In genomic region chr11:46537851-46538295, GRCh38 we compare ENCODE assay signal across 1 cellular context.
A peak's percentile ranks its signal among the peaks of the same experiment; 100 is the strongest.
TF ChIP-seq lines count a peak whose summit lies in the region.

No MANE protein-coding gene starts in this region.

TF ChIP-seq in K562, 482 proteins besides CTCF, POLR2A, EP300 and RAD21 (continued from another document and continues in another):
- TF ChIP-seq MGA (IDR thresholded peaks at IDR 0.05), result no peak
- no peak for TF ChIP-seq SUPT5H (IDR thresholded peaks at IDR 0.05)
- TF ChIP-seq LEF1 (IDR thresholded peaks at IDR 0.05), result peak; percentile 24; the same call in 1 of the 2 replicates
- no peak for TF ChIP-seq HEY1 (CRISPR knock-in tag; IDR thresholded peaks at IDR 0.05; ENCODE audit: borderline replicate concordance)
- TF ChIP-seq ZNF644 (tag; IDR thresholded peaks at IDR 0.05; ENCODE audit: low read depth), result no peak
- TF ChIP-seq ZFP30 (CRISPR knock-in tag; IDR thresholded peaks at IDR 0.05; ENCODE audit: borderline replicate concordance), result no peak
- TF ChIP-seq MCM5 (IDR thresholded peaks at IDR 0.05; ENCODE audit: low read depth), result no peak
- TF ChIP-seq DPF2 (IDR thresholded peaks at IDR 0.05), result 0 out of 2 replicates have a peak, but pooled peaks have one; percentile 41
- peak; percentile 83; the same call in 1 of the 2 replicates for TF ChIP-seq HDGF (IDR thresholded peaks at IDR 0.05)
- no peak for TF ChIP-seq ZNF318 (IDR thresholded peaks at IDR 0.05; ENCODE audit: borderline replicate concordance in 1 of 2, low read depth in 1 of 2)
- no peak for TF ChIP-seq NR2F6 (CRISPR knock-in tag; IDR thresholded peaks at IDR 0.05)
- TF ChIP-seq ZNF436 (CRISPR knock-in tag; IDR thresholded peaks at IDR 0.05), result no peak
- TF ChIP-seq ELK1 (CRISPR knock-in tag; IDR thresholded peaks at IDR 0.05), result no peak
- no peak for TF ChIP-seq TCF7 (IDR thresholded peaks at IDR 0.05; ENCODE audit: borderline replicate concordance)
- TF ChIP-seq E2F3 (CRISPR knock-in tag; IDR thresholded peaks at IDR 0.05), result no peak
- no peak for TF ChIP-seq SAP30 (IDR thresholded peaks at IDR 0.05; ENCODE audit: borderline replicate concordance, insufficient read depth, low read depth, low read length, poor library complexity, severe bottlenecking)
- no peak for TF ChIP-seq SAFB2 (IDR thresholded peaks at IDR 0.05; ENCODE audit: borderline replicate concordance, low read depth, low read length, severe bottlenecking)
- peak; percentile 67; the same call in 1 of the 2 replicates for TF ChIP-seq CC2D1A (IDR thresholded peaks at IDR 0.05)
- no peak for TF ChIP-seq BRCA1 (IDR thresholded peaks at IDR 0.05)
- TF ChIP-seq BRCA1 (CRISPR knock-in tag; IDR thresholded peaks at IDR 0.05), result no peak
- TF ChIP-seq ZBTB2 (IDR thresholded peaks at IDR 0.05), result no peak
- no peak for TF ChIP-seq ZNF263 (CRISPR knock-in tag; IDR thresholded peaks at IDR 0.05; ENCODE audit: borderline replicate concordance)
- 0 out of 2 replicates have a peak, but pooled peaks have one; percentile 16 for TF ChIP-seq JUN (IDR thresholded peaks at IDR 0.05; ENCODE audit: borderline replicate concordance, low read depth, low read length)
- no peak for TF ChIP-seq JUN (CRISPR knock-in tag; IDR thresholded peaks at IDR 0.05; ENCODE audit: borderline replicate concordance)
- no peak for TF ChIP-seq CHD4 (IDR thresholded peaks at IDR 0.05; ENCODE audit: insufficient read depth, insufficient replicate concordance, low read depth, low read length, poor library complexity, severe bottlenecking)
- no peak for TF ChIP-seq ZNF274 (IDR thresholded peaks at IDR 0.05; ENCODE audit: borderline replicate concordance, low read depth, low read length)
- TF ChIP-seq ATF7 (IDR thresholded peaks at IDR 0.05), result no peak
- no peak for TF ChIP-seq POLR2AphosphoS2 (IDR thresholded peaks at IDR 0.05; ENCODE audit: low read length)
- no peak for TF ChIP-seq KDM5B (IDR thresholded peaks at IDR 0.05; ENCODE audit: insufficient replicate concordance, low read depth, low read length)
- TF ChIP-seq MAFF (IDR thresholded peaks at IDR 0.05; ENCODE audit: low read length), result peak; percentile 38; the same call in 1 of the 2 replicates
- no peak for TF ChIP-seq ZNF311 (CRISPR knock-in tag; IDR thresholded peaks at IDR 0.05)
- no peak for TF ChIP-seq SNIP1 (IDR thresholded peaks at IDR 0.05; ENCODE audit: low read depth)
- no peak for TF ChIP-seq THRB (CRISPR knock-in tag; conservative IDR thresholded peaks at IDR 0.05)
